Comparison of ENCODE assay signal across 10 cellular contexts in the genomic region with DNA sequence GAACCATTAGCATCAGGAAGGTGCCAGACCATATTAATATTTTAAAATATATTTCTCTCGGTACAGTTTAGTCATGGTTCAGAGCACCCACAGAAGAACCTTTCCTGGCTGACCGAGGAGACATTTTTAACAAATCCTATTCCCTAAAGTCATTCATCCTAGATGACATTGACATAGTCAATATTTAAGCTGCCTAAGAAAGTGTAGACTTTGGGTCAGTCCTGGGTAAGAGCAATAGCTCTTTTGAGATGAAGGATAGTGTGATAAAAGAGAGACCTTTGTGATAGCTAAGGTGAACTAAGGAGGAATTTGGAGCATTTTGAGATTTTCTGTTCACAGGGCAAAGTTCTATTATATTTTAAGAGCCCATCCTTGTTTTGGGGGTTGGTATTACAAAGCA. TPM values are rescaled to one million over a fixed set of nuclear protein-coding genes. Genes with fewer than 3 reads are reported as not detected.
DNase-seq lines count a peak whose midpoint lies in the region; ATAC-seq, FAIRE-seq and TF ChIP-seq lines count a peak whose summit lies in the region.
"Had no signal": no experiment of that assay in that cellular context is flagged by ENCODE, and none has a peak within 500 bp of the region (broad histone marks: within the 10 kb centered on the region; RNA-seq: fewer than 3 reads in every experiment).

No MANE protein-coding gene starts in this region.

- no peak for DNase-seq in CD4-positive, alpha-beta memory T cell
- DNase-seq in HFFc6 = no peak
- no peak for DNase-seq in GM12878 (ENCODE audit: low read depth, low spot score)
- DNase-seq in hippocampal formation (lab: John Stamatoyannopoulos, UW) = no peak
- DNase-seq in foreskin keratinocyte = no peak
- DNase-seq in T-helper 1 cell = no peak
- DNase-seq in CD1c-positive myeloid dendritic cell (ENCODE audit: extremely low spot score) = no peak
- DNase-seq: COR-L47 had no signal

- ATAC-seq in GM12878 = peak; percentile 7; the same call in 2 of the 3 replicates
- ATAC-seq in foreskin keratinocyte = no peak

- no peaks in the 10 kb centered on the region for H3K27me3 Mint-ChIP-seq in CD4-positive, alpha-beta memory T cell
- no peaks in the 10 kb centered on the region for H3K27me3 Mint-ChIP-seq in HFFc6 (ENCODE audit: insufficient read depth)
- H3K27me3 Mint-ChIP-seq in nephron (ENCODE audit: low read depth) = no peaks in the 10 kb centered on the region
- H3K27me3 Mint-ChIP-seq: stimulated activated naive CD8-positive, alpha-beta T cell treated with anti-CD3 and anti-CD28 coated beads, Interleukin-15, amount 100 ng/mL, for 72 hours had no signal

- no peak overlapping the region for H3K27ac ChIP-seq in CD4-positive, alpha-beta memory T cell (ENCODE audit: low read depth, low read length)
- H3K27ac ChIP-seq in GM12878 (ENCODE audit: control insufficient read depth, insufficient read depth) = peak overlapping the region; percentile 76
- no peak overlapping the region for H3K27ac ChIP-seq in foreskin keratinocyte

- no peaks in the 10 kb centered on the region for H3K9me3 Mint-ChIP-seq in CD4-positive, alpha-beta memory T cell
- H3K9me3 Mint-ChIP-seq in HFFc6 (no peaks in the 10 kb centered on the region), nephron (no peaks in the 10 kb centered on the region)
- H3K9me3 Mint-ChIP-seq: stimulated activated naive CD8-positive, alpha-beta T cell treated with anti-CD3 and anti-CD28 coated beads, Interleukin-15, amount 100 ng/mL, for 72 hours had no signal

- SMC1A ChIA-PET in GM12878 (lab: Charles Lee; ENCODE audit: uncharacterized antibody, unreplicated experiment) = interaction anchor here (0.7 to 5.1 kb wide), 42 partner anchors 9 to 187 kb away, joined by 3 to 51 read pairs (median 7); partner anchors contain the start of gene ZNF609

- FAIRE-seq in GM12878 (lab: Jason Lieb, UNC) = no peak

- H3K36me3 ChIP-seq in CD4-positive, alpha-beta memory T cell (ENCODE audit: insufficient read depth, low read length) = no peaks in the 10 kb centered on the region
- H3K36me3 ChIP-seq in GM12878 (ENCODE audit: control insufficient read depth in 2 of 2, insufficient read depth in 2 of 2, low read length in 1 of 2) = peaks cover 1 to 13% of the 10 kb centered on the region in 2 experiments; a peak in 3 of 4 replicates

- no peaks in the 10 kb centered on the region for H4K20me1 ChIP-seq in GM12878 (ENCODE audit: control insufficient read depth, insufficient read depth)

- peaks cover 47 to 71% (median 59%) of the 10 kb centered on the region in 4 donors for H3K4me1 Mint-ChIP-seq in CD4-positive, alpha-beta memory T cell
- peaks cover 52% of the 10 kb centered on the region for H3K4me1 Mint-ChIP-seq in HFFc6 (ENCODE audit: low read depth)
- H3K4me1 Mint-ChIP-seq in nephron = peaks cover 50% of the 10 kb centered on the region

- WGBS in GM12878 (ENCODE audit: insufficient coverage, insufficient replicate concordance, low lambda C conversion rate, missing lambda C conversion rate) = 0% methylated on average over 2 of the region's 2 CpGs

- peak overlapping the region in 2 of 8 donors; percentile 1 to 24 for H3K4me3 Mint-ChIP-seq in CD4-positive, alpha-beta memory T cell
- no peak overlapping the region for H3K4me3 Mint-ChIP-seq in HFFc6
- H3K4me3 Mint-ChIP-seq in nephron = no peak overlapping the region

- H2AFZ ChIP-seq in GM12878 (ENCODE audit: control insufficient read depth, low read depth, low read length) = no peak overlapping the region

- no peaks in the 10 kb centered on the region for H3K27me3 ChIP-seq in CD4-positive, alpha-beta memory T cell (ENCODE audit: insufficient read depth, low read length)
- H3K27me3 ChIP-seq in GM12878 (replicated peaks in 1 of 2; ENCODE audit: control insufficient read depth in 2 of 2, insufficient read depth in 2 of 2, low read length in 1 of 2) (no peaks in the 10 kb centered on the region), foreskin keratinocyte (no peaks in the 10 kb centered on the region)

- peaks cover 62% of the 10 kb centered on the region for H3K4me1 ChIP-seq in CD4-positive, alpha-beta memory T cell (ENCODE audit: insufficient read depth, low read length)
- H3K4me1 ChIP-seq in GM12878 (ENCODE audit: control insufficient read depth, insufficient read depth, low read length) = peaks cover 26% of the 10 kb centered on the region
- no peaks in the 10 kb centered on the region for H3K4me1 ChIP-seq in foreskin keratinocyte

- TF ChIP-seq POLR2A in GM12878 (IDR thresholded peaks at IDR 0.05; ENCODE audit: low read depth, low read length) = no peak

- POLR2A ChIA-PET in CD4-positive, alpha-beta memory T cell (lab: Charles Lee; ENCODE audit: partially characterized antibody) = interaction anchor here (0.5 to 1.4 kb wide), 2 partner anchors 70 to 120 kb away, joined by 3 read pairs; partner anchors contain the start of gene TRIP4
- POLR2A ChIA-PET in GM12878 (lab: Charles Lee) = interaction anchor here (0.5 to 2.9 kb wide), 10 partner anchors 15 to 127 kb away, joined by 3 to 15 read pairs (median 6); no protein-coding TSS in a partner anchor

- peaks cover 75% of the 10 kb centered on the region for H3K79me2 ChIP-seq in GM12878 (ENCODE audit: control insufficient read depth, insufficient read depth, low read length)

- no TSS peak for BruUV-seq in GM12878 (replicated peaks; lab: Mats Ljungman, UMichigan)

- intact Hi-C loops in CD4-positive, alpha-beta memory T cell (cut with micrococcal nuclease) = no loop called here
- intact Hi-C loops in GM12878 (cut with micrococcal nuclease; ENCODE audit: unreplicated experiment) = no loop called here

- H3K4me2 ChIP-seq in GM12878 (ENCODE audit: control insufficient read depth, insufficient read depth) = peak overlapping the region; percentile 56

- TF ChIP-seq EP300 in GM12878 (IDR thresholded peaks at IDR 0.05; ENCODE audit: borderline replicate concordance in 1 of 2, control insufficient read depth in 1 of 2, low read depth in 2 of 2, low read length in 2 of 2) = no peak

- no peak for TF ChIP-seq RAD21 in GM12878 (IDR thresholded peaks at IDR 0.05; ENCODE audit: insufficient read depth, low read depth, low read length)

- H3K9ac ChIP-seq in GM12878 (ENCODE audit: control insufficient read depth, insufficient read depth, low read length) = peak overlapping the region; percentile 35; the same call in 1 of the 2 replicates

- TF ChIP-seq CTCF in HFFc6 (IDR thresholded peaks at IDR 0.05) = no peak
- no peak for TF ChIP-seq CTCF in GM12878 (IDR thresholded peaks at IDR 0.05 in 2 of 3, conservative IDR thresholded peaks at IDR 0.05 in 1 of 3; ENCODE audit: control insufficient read depth in 2 of 3, extremely low read depth in 1 of 3, insufficient read depth in 1 of 3, low read depth in 3 of 3, low read length in 3 of 3)
- no peak for TF ChIP-seq CTCF in nephron (IDR thresholded peaks at IDR 0.05; ENCODE audit: unreplicated experiment in 3 of 3)
- no peak for TF ChIP-seq CTCF in foreskin keratinocyte (conservative IDR thresholded peaks at IDR 0.05)

- in situ Hi-C loops in GM12878 (cut with MboI) = no loop called here

- peak overlapping the region; percentile 26 to 68 (median 30) for H3K27ac Mint-ChIP-seq in CD4-positive, alpha-beta memory T cell
- H3K27ac Mint-ChIP-seq in HFFc6 (peak overlapping the region; percentile 68; the same call in 1 of the 2 replicates), nephron (peak overlapping the region; percentile 93 to 95 (median 95))

- RAD21 ChIA-PET in GM12878 (lab: Charles Lee; ENCODE audit: unreplicated experiment) = interaction anchor here (0.9 to 3.1 kb wide), 25 partner anchors 14 to 298 kb away, joined by 3 to 45 read pairs (median 6); partner anchors contain the start of gene ZNF609

- CTCF ChIA-PET in CD4-positive, alpha-beta memory T cell (lab: Charles Lee; ENCODE audit: partially characterized antibody) = interaction anchor here (0.9 to 1.5 kb wide), 2 partner anchors 45 to 165 kb away, joined by 3 read pairs; no protein-coding TSS in a partner anchor
- CTCF ChIA-PET in GM12878 (lab: Yijun Ruan, JAX) = interaction anchor here (0.6 to 2.8 kb wide), 17 partner anchors 13 to 467 kb away, joined by 3 to 9 read pairs (median 5); no protein-coding TSS in a partner anchor

- no peaks in the 10 kb centered on the region for H3K9me3 ChIP-seq in CD4-positive, alpha-beta memory T cell (ENCODE audit: control insufficient read depth in 1 of 2, low read length in 2 of 2)
- no peaks in the 10 kb centered on the region for H3K9me3 ChIP-seq in GM12878 (replicated peaks; ENCODE audit: control insufficient read depth, insufficient read depth, low read length)

- H3K36me3 Mint-ChIP-seq in CD4-positive, alpha-beta memory T cell = peaks cover 11 to 19% of the 10 kb centered on the region in 2 donors
- H3K36me3 Mint-ChIP-seq in HFFc6 (ENCODE audit: low read depth) (no peaks in the 10 kb centered on the region; the same call in 1 of the 2 replicates), nephron (ENCODE audit: low read depth) (peaks cover 15% of the 10 kb centered on the region)

- no peak overlapping the region for H3K4me3 ChIP-seq in CD4-positive, alpha-beta memory T cell (ENCODE audit: low read length in 2 of 2)
- H3K4me3 ChIP-seq in GM12878 = peak overlapping the region; percentile 42; the same call in 1 of the 2 replicates

TF ChIP-seq in GM12878, 131 proteins besides CTCF, POLR2A, EP300 and RAD21:
- TF ChIP-seq POLR2AphosphoS2 (IDR thresholded peaks at IDR 0.05; ENCODE audit: low read depth, low read length) (no peak), NFIC (IDR thresholded peaks at IDR 0.05; ENCODE audit: low read depth, low read length) (peak; percentile 6; the same call in 1 of the 2 replicates)

RNA-seq across cellular contexts. Expression of gene ZNF609, which starts 47.5 kb away (rescaled TPM):
- total RNA-seq in CD4-positive, alpha-beta memory T cell = 10 to 100 TPM; 53.7 to 56.9 TPM
- polyA plus RNA-seq in CD4-positive, alpha-beta memory T cell = 10 to 100 TPM in 1 of 2 donors, 1 to 10 TPM in 1; 1.4 to 16.5 TPM
- total RNA-seq in HFFc6 (2021; fragmentation: NEBNext Ultra II Directional; extraction: Animal tissue kit (Norgen Biotek cat#: 25700)) = 10 to 100 TPM; 19.7 to 22.1 (median 20.4) TPM
- total RNA-seq in GM12878 (2013; cell fraction: nucleolus; rRNA removed) = 96.4 and 97.4 TPM in 2 replicates
- total RNA-seq in GM12878 (2014; rRNA removed) = 13.4 and 14.1 TPM in 2 replicates
- 15.5 and 16.2 TPM in 2 replicates for total RNA-seq in GM12878 (2014; rRNA removed; fragmentation: Illumina TruSeq; extraction: Trizol)
- total RNA-seq in GM12878 (2021) = 34.1 and 35.3 TPM in 2 replicates
- 9.4 TPM for polyA plus RNA-seq in GM12878 (2011; ENCODE audit: low read depth)
- 19.0 and 30.8 TPM in 2 replicates for polyA plus RNA-seq in GM12878 (2011; rRNA removed)
- 13.4 and 18.3 TPM in 2 replicates for polyA plus RNA-seq in GM12878 (2011; cell fraction: cytosol; rRNA removed)
- polyA plus RNA-seq in GM12878 (2011; cell fraction: nucleus; rRNA removed) = 23.9 and 29.3 TPM in 2 replicates
- 13.6 and 15.9 TPM in 2 replicates for polyA plus RNA-seq in GM12878 (2012)
- polyA plus RNA-seq in GM12878 (2014; fragmentation: Illumina TruSeq; extraction: Trizol) = 20.5 and 22.6 TPM in 2 replicates
- 1 to 10 TPM; 5.1 to 7.4 TPM for polyA plus RNA-seq in GM12878 (2014; fragmentation: Nextera tagmentation; extraction: Ambion mirVana)
- 13.1 and 15.4 TPM in 2 replicates for polyA plus RNA-seq in GM12878 (2014; rRNA removed)
- polyA plus RNA-seq in GM12878 (2016; fragmentation: Nextera tagmentation; extraction: Ambion mirVana) = 1 to 10 TPM; 7.0 to 7.7 TPM
- 32.6 and 115 TPM in 2 replicates for polyA minus RNA-seq in GM12878 (2011; rRNA and poly(A)+ RNA removed)
- 12.2 and 13.2 TPM in 2 replicates for polyA minus RNA-seq in GM12878 (2011; cell fraction: cytosol; rRNA and poly(A)+ RNA removed)
- 18.5 and 29.1 TPM in 2 replicates for polyA minus RNA-seq in GM12878 (2011; cell fraction: nucleus; rRNA and poly(A)+ RNA removed)
- 20.9 and 22.0 TPM in 2 replicates for total RNA-seq in foreskin keratinocyte
- 4.1 and 5.1 TPM in 2 replicates for polyA plus RNA-seq in foreskin keratinocyte

Comparison
In these comparisons a context has a peak if more than half of its experiments do, and no peak if none do; other contexts are left out.
1. H3K27ac Mint-ChIP-seq: peak in every context shown above with its lines; median percentile 95 in nephron; 68 in HFFc6; 30 in CD4-positive, alpha-beta memory T cell.